ENCODE assay signal across 8 cellular contexts in the genomic region with DNA sequence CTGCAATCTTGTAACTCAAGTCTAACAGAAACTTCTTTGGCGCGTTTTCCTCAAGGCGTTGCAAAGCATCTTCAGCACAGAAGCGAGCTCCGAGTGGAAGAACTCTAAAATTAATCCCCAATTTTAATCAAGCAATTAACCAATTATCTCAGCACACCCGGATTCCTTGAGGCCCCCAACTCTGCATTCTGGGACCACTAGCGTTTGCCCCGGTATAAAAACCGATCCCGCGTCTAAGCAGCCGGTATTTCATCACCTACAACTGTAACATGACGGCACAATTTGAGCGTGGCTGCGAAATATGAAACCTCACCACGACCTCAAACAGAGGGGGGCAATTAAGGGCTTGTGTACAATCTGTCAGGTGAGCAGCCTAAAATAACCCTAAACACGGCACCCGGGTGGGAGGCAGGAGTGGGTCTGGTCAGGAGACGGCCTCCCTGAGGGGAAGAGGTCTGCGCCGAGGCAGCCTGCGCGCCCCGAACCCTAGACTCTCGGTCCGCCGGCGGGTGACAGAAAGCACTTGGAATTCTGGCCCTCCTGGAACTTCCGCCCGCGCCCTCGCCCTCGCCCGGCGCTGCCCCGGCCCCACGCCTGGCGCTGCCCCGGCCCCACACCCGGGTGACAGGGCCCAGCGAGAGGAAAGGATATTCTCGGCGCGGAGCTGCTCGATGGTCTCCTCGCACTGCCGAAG. TPM values are rescaled to one million over a fixed set of nuclear protein-coding genes. Genes with fewer than 3 reads are reported as not detected.
A peak's percentile ranks its signal among the peaks of the same experiment; 100 is the strongest.
DNase-seq lines count a peak whose midpoint lies in the region; ATAC-seq and TF ChIP-seq lines count a peak whose summit lies in the region.

No MANE protein-coding gene starts in this region.

- H3K36me3 ChIP-seq in Panc1 (ENCODE audit: control insufficient read depth, insufficient read depth, low read length), result peaks cover 12% of the 10 kb centered on the region
- peaks cover 0 to 42% of the 10 kb centered on the region in 2 donors for H3K36me3 ChIP-seq in gastroesophageal sphincter

- POLR2A ChIA-PET in Panc1 (lab: Charles Lee), result interaction anchor here (1.0 to 1.6 kb wide), 2 partner anchors 94 to 101 kb away, joined by 3 to 4 read pairs; no protein-coding TSS in a partner anchor

- H3K27me3 ChIP-seq in Panc1 (ENCODE audit: control insufficient read depth, insufficient read depth, low read length) (no peaks in the 10 kb centered on the region), gastroesophageal sphincter (no peaks in the 10 kb centered on the region)

- no peak for TF ChIP-seq POLR2A in gastroesophageal sphincter (IDR thresholded peaks at IDR 0.05)

- ATAC-seq in GM21529 (IDR thresholded peaks at IDR 0.05; ENCODE audit: unreplicated experiment), result peak; percentile 23
- ATAC-seq in Panc1, result peak; percentile 33
- ATAC-seq in gastroesophageal sphincter, result peak; percentile 50

- H3K27me3 Mint-ChIP-seq in activated naive CD4-positive, alpha-beta T cell treated with anti-CD3 and anti-CD28 coated beads for 36 hours (ENCODE audit: low read depth), result no peaks in the 10 kb centered on the region

- in situ Hi-C loops in Panc1 (cut with HindIII; ENCODE audit: low pct_unique_long_range_greater_than_20kb, low sequenced_read_pairs), result no loop called here

- H3K9me3 ChIP-seq in Panc1 (ENCODE audit: control insufficient read depth, insufficient read depth, low read depth, low read length) (no peaks in the 10 kb centered on the region), gastroesophageal sphincter (no peaks in the 10 kb centered on the region)

- no peak for TF ChIP-seq CTCF in Panc1 (IDR thresholded peaks at IDR 0.05)
- TF ChIP-seq CTCF in gastroesophageal sphincter (IDR thresholded peaks at IDR 0.05), result no peak

- H3K27ac Mint-ChIP-seq in activated naive CD4-positive, alpha-beta T cell treated with anti-CD3 and anti-CD28 coated beads for 36 hours, result peak overlapping the region; percentile 97

- DNase-seq in D341Med (ENCODE audit: low spot score), result peak; percentile 67
- no peak for DNase-seq in Panc1 (ENCODE audit: low read depth, low spot score)
- DNase-seq in activated naive CD4-positive, alpha-beta T cell treated with anti-CD3 and anti-CD28 coated beads for 36 hours, result peak; percentile 53
- DNase-seq in occipital lobe (lab: John Stamatoyannopoulos, UW), result peak; percentile 59
- DNase-seq in ureter (ENCODE audit: low spot score), result peak; percentile 54

- H3K4me1 ChIP-seq in Panc1 (ENCODE audit: control insufficient read depth, insufficient read depth, low read length) (peaks cover 6% of the 10 kb centered on the region), gastroesophageal sphincter (peaks cover 0 to 39% (median 3%) of the 10 kb centered on the region in 3 donors)

- peaks cover 44% of the 10 kb centered on the region for H3K4me1 Mint-ChIP-seq in activated naive CD4-positive, alpha-beta T cell treated with anti-CD3 and anti-CD28 coated beads for 36 hours (ENCODE audit: low read depth)

- TF ChIP-seq EP300 in Ishikawa (IDR thresholded peaks at IDR 0.05; ENCODE audit: borderline replicate concordance) (no peak), gastroesophageal sphincter (IDR thresholded peaks at IDR 0.05) (no peak)

- 0 to 1% methylated on average over 6 to 21 of the region's 47 CpGs for WGBS in gastroesophageal sphincter (ENCODE audit: low coverage in 1 of 2), 2 donors

- TF ChIP-seq RAD21 in Ishikawa (IDR thresholded peaks at IDR 0.05; ENCODE audit: low read depth), result no peak

- H3K4me3 ChIP-seq in Panc1 (ENCODE audit: low read depth in 2 of 2, low read length in 2 of 2), result peak overlapping the region; percentile 72 to 88
- H3K4me3 ChIP-seq in gastroesophageal sphincter, result peak overlapping the region; percentile 84 to 87

- peaks cover 32% of the 10 kb centered on the region for H3K36me3 Mint-ChIP-seq in activated naive CD4-positive, alpha-beta T cell treated with anti-CD3 and anti-CD28 coated beads for 36 hours (ENCODE audit: low read depth)

- H3K27ac ChIP-seq in Panc1 (ENCODE audit: low read length) (peak overlapping the region; percentile 96), gastroesophageal sphincter (peak overlapping the region; percentile 94 to 98 (median 97))

- peak overlapping the region; percentile 93 for H3K4me3 Mint-ChIP-seq in activated naive CD4-positive, alpha-beta T cell treated with anti-CD3 and anti-CD28 coated beads for 36 hours

- no peaks in the 10 kb centered on the region for H3K9me3 Mint-ChIP-seq in activated naive CD4-positive, alpha-beta T cell treated with anti-CD3 and anti-CD28 coated beads for 36 hours

- CTCF ChIA-PET in Panc1 (lab: Charles Lee), result no interaction called here
- CTCF ChIA-PET in activated naive CD4-positive, alpha-beta T cell treated with anti-CD3 and anti-CD28 coated beads for 36 hours (lab: Charles Lee), result interaction anchor here (0.9 to 2.7 kb wide), 6 partner anchors 15 to 100 kb away, joined by 3 to 7 read pairs (median 4); no protein-coding TSS in a partner anchor

- intact Hi-C loops in Panc1 (cut with micrococcal nuclease; ENCODE audit: unreplicated experiment), result no loop called here
- intact Hi-C loops in activated naive CD4-positive, alpha-beta T cell treated with anti-CD3 and anti-CD28 coated beads for 36 hours (cut with micrococcal nuclease), result loop anchor here (2.0 kb wide), 1 partner anchor 697 kb away; no protein-coding TSS in a partner anchor

- BruUV-seq in Panc1 (replicated peaks; lab: Mats Ljungman, UMichigan), result no TSS peak

TF ChIP-seq in Ishikawa, 13 proteins besides CTCF, POLR2A, EP300 and RAD21:
- TF ChIP-seq, protein P1, sequence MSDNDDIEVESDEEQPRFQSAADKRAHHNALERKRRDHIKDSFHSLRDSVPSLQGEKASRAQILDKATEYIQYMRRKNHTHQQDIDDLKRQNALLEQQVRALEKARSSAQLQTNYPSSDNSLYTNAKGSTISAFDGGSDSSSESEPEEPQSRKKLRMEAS (IDR thresholded peaks at IDR 0.05), result peak; percentile 63
- TF ChIP-seq CEBPB (IDR thresholded peaks at IDR 0.05) (peak; percentile 77), TCF12 (IDR thresholded peaks at IDR 0.05; ENCODE audit: low read depth) (0 out of 2 replicates have a peak, but pooled peaks have one; percentile 29), FOXM1 (IDR thresholded peaks at IDR 0.05; ENCODE audit: borderline replicate concordance, low read depth) (no peak), TEAD4 (IDR thresholded peaks at IDR 0.05) (peak; percentile 43; the same call in 1 of the 2 replicates), ZBTB7A (IDR thresholded peaks at IDR 0.05; ENCODE audit: low read depth) (no peak), CREB1 (IDR thresholded peaks at IDR 0.05; ENCODE audit: low read depth) (peak; percentile 57; the same call in 1 of the 2 replicates)

RNA-seq across cellular contexts. Expression of a gene that starts 0.6 kb away (rescaled TPM):
- total RNA-seq in Panc1 (2021; ENCODE audit: unreplicated experiment) (32.5 TPM), gastroesophageal sphincter (10 to 100 TPM; 14.1 to 26.0 (median 20.2) TPM), occipital lobe (31.7 TPM), ureter (32.2 TPM)
- 16.9 TPM for polyA plus RNA-seq in Panc1 (2012; ENCODE audit: insufficient read length)
- total RNA-seq in activated naive CD4-positive, alpha-beta T cell treated with anti-CD3 and anti-CD28 coated beads for 36 hours, result 10 to 100 TPM; 25.9 to 26.0 TPM

RNA-seq across cellular contexts. Expression of a gene that starts 26.6 kb away (rescaled TPM):
- total RNA-seq in Panc1 (2021; ENCODE audit: unreplicated experiment) (57.8 TPM), gastroesophageal sphincter (100 to 1,000 TPM in 1 of 4 donors, 10 to 100 TPM in 3; 37.4 to 102 (median 72.0) TPM), occipital lobe (77.7 TPM), ureter (72.5 TPM)
- polyA plus RNA-seq in Panc1 (2012; ENCODE audit: insufficient read length), result 53.5 TPM
- 100 to 1,000 TPM; 117 to 127 TPM for total RNA-seq in activated naive CD4-positive, alpha-beta T cell treated with anti-CD3 and anti-CD28 coated beads for 36 hours

RNA-seq across cellular contexts. Expression of a gene that starts 26.9 kb away (rescaled TPM):
- 53.9 TPM for total RNA-seq in Panc1 (2021; ENCODE audit: unreplicated experiment)
- polyA plus RNA-seq in Panc1 (2012; ENCODE audit: insufficient read length), result 11.4 TPM
- total RNA-seq in activated naive CD4-positive, alpha-beta T cell treated with anti-CD3 and anti-CD28 coated beads for 36 hours, result 100 to 1,000 TPM; 141 to 142 TPM
- total RNA-seq in gastroesophageal sphincter, result 10 to 100 TPM in 2 of 4 donors, 1 to 10 TPM in 2; 3.5 to 15.9 (median 10.4) TPM
- 20.9 TPM for total RNA-seq in occipital lobe
- 21.6 TPM for total RNA-seq in ureter
